ENCODE assay signal across 14 cellular contexts in the genomic region with DNA sequence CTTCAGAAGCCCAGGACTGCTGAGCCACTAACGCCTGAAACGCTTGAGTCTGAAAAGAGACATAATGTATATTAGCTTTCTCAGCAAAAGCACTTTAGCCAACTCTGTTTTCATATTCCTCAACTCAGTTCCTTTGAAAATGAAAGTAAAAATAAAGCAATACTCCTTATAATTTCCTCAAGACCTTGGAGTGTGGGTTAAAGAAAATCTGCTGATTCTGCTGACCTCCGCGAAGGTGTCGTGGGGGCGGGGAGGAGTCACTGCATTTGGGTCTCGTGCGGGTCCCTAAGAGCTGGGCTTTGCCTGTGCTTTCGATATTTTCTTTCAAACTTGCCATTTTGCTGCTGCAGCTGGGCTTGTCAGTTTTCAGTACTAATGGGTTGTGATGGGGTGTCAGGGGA.
A peak's percentile ranks its signal among the peaks of the same experiment; 100 is the strongest.
DNase-seq lines count a peak whose midpoint lies in the region; TF ChIP-seq lines count a peak whose summit lies in the region.
"Had no signal": no experiment of that assay in that cellular context is flagged by ENCODE, and none has a peak within 500 bp of the region (broad histone marks: within the 10 kb centered on the region; RNA-seq: fewer than 3 reads in every experiment).

No MANE protein-coding gene starts in this region.

- H3K79me2 ChIP-seq in GM23248 (ENCODE audit: insufficient read depth), result no peaks in the 10 kb centered on the region

- H3K4me1 ChIP-seq in CD4-positive, alpha-beta memory T cell (ENCODE audit: insufficient read depth, low read length), result peaks cover 22% of the 10 kb centered on the region
- H3K4me1 ChIP-seq in sigmoid colon (peaks cover 0 to 3% (median 0%) of the 10 kb centered on the region in 4 donors), GM23248 (ENCODE audit: insufficient read depth) (no peaks in the 10 kb centered on the region)
- H3K4me1 ChIP-seq: SJSA1 had no signal

- H3K4me2 ChIP-seq in GM23248 (ENCODE audit: unreplicated experiment), result no peak overlapping the region

- CTCF ChIA-PET in CD4-positive, alpha-beta memory T cell (lab: Charles Lee; ENCODE audit: partially characterized antibody), result no interaction called here

- no peaks in the 10 kb centered on the region for H3K9me2 ChIP-seq in GM23248 (ENCODE audit: insufficient read depth)

- intact Hi-C loops in CD4-positive, alpha-beta memory T cell (cut with micrococcal nuclease), result no loop called here
- intact Hi-C loops in sigmoid colon (cut with DNase I), result no loop called here

- no peak for TF ChIP-seq EP300 in sigmoid colon (IDR thresholded peaks at IDR 0.05)

- no peaks in the 10 kb centered on the region for H3F3A ChIP-seq in GM23248 (ENCODE audit: insufficient read depth)

- H3K4me3 ChIP-seq in CD4-positive, alpha-beta memory T cell (ENCODE audit: low read length in 2 of 2), result no peak overlapping the region
- peak overlapping the region; percentile 16 for H3K4me3 ChIP-seq in fibroblast of mammary gland (ENCODE audit: control insufficient read depth, low read depth, low read length)
- peak overlapping the region in 3 of 4 donors; percentile 10 to 15 (median 14) for H3K4me3 ChIP-seq in sigmoid colon
- H3K4me3 ChIP-seq in GM23248, result no peak overlapping the region
- H3K4me3 ChIP-seq: cardiac muscle cell, SJSA1 had no signal

- WGBS in sigmoid colon, 2 donors, result 55 to 59% methylated on average over 9 of the region's 9 CpGs
- 51 to 55% methylated on average over 9 of the region's 9 CpGs for WGBS in GM23248 (ENCODE audit: low coverage in 1 of 2, low lambda C conversion rate in 2 of 2, missing lambda C conversion rate in 2 of 2), 2 experiments

- peak overlapping the region in 6 of 7 donors; percentile 23 to 86 (median 48) for H3K27ac Mint-ChIP-seq in CD4-positive, alpha-beta memory T cell
- H3K27ac Mint-ChIP-seq: activated CD8-positive, alpha-beta memory T cell treated with anti-CD3 and anti-CD28 coated beads, Interleukin-2, amount 10 ng/mL, durations not matched to agents 7 days and 5 days had no signal

- in situ Hi-C loops in GM23248 (cut with MboI), result no loop called here

- no peak overlapping the region for H3K27ac ChIP-seq in CD4-positive, alpha-beta memory T cell (ENCODE audit: low read depth, low read length)
- H3K27ac ChIP-seq in sigmoid colon (no peak overlapping the region), GM23248 (no peak overlapping the region)
- H3K27ac ChIP-seq: cardiac muscle cell, SJSA1 had no signal

- no peak for DNase-seq in CD4-positive, alpha-beta memory T cell
- DNase-seq in NCI-H2227 treated with DMSO at 0.1 percent for 48 hours (lab: John Stamatoyannopoulos, UW) (peak; percentile 29), fibroblast of mammary gland (ENCODE audit: low read depth) (no peak), sigmoid colon (no peak), AML-193 (lab: John Stamatoyannopoulos, UW) (no peak), GM23248 (no peak), SIG-M5 treated with dmso at 0.1 percent for 504 hours (lab: John Stamatoyannopoulos, UW; ENCODE audit: unreplicated experiment) (no peak)
- no peak for DNase-seq in activated CD4-positive, CD25-positive, alpha-beta regulatory T cell treated with anti-CD3 and anti-CD28 coated beads, Interleukin-2, amount 50 U/mL, for 72 hours
- DNase-seq: activated CD8-positive, alpha-beta memory T cell treated with anti-CD3 and anti-CD28 coated beads, Interleukin-2, amount 10 ng/mL, durations not matched to agents 7 days and 5 days; head of caudate nucleus; NCI-H1694 treated with DMSO at 0.1 percent for 48 hours; nucleus accumbens had no signal

- no peaks in the 10 kb centered on the region for H3K9me3 ChIP-seq in CD4-positive, alpha-beta memory T cell (ENCODE audit: control insufficient read depth in 1 of 2, low read length in 2 of 2)
- no peaks in the 10 kb centered on the region for H3K9me3 ChIP-seq in sigmoid colon
- no peaks in the 10 kb centered on the region for H3K9me3 ChIP-seq in GM23248 (ENCODE audit: low read depth)
- H3K9me3 ChIP-seq: SJSA1 had no signal

- no peaks in the 10 kb centered on the region for H3K27me3 ChIP-seq in CD4-positive, alpha-beta memory T cell (ENCODE audit: insufficient read depth, low read length)
- H3K27me3 ChIP-seq in sigmoid colon, result no peaks in the 10 kb centered on the region
- H3K27me3 ChIP-seq in GM23248 (replicated peaks; ENCODE audit: insufficient read depth), result no peaks in the 10 kb centered on the region
- H3K27me3 ChIP-seq: cardiac muscle cell, SJSA1 had no signal

- peaks cover 20 to 30% (median 25%) of the 10 kb centered on the region in 4 donors for H3K4me1 Mint-ChIP-seq in CD4-positive, alpha-beta memory T cell

- no peak overlapping the region for H3K9ac ChIP-seq in GM23248

- no peak for TF ChIP-seq CTCF in fibroblast of mammary gland (conservative IDR thresholded peaks at IDR 0.05; ENCODE audit: control insufficient read depth, insufficient read depth, low read depth, low read length)
- no peak for TF ChIP-seq CTCF in sigmoid colon (IDR thresholded peaks at IDR 0.05)

- POLR2A ChIA-PET in CD4-positive, alpha-beta memory T cell (lab: Charles Lee; ENCODE audit: partially characterized antibody), result no interaction called here

- H3K4me3 Mint-ChIP-seq in CD4-positive, alpha-beta memory T cell, result peak overlapping the region; percentile 45 to 77 (median 72)
- H3K4me3 Mint-ChIP-seq: activated CD8-positive, alpha-beta memory T cell treated with anti-CD3 and anti-CD28 coated beads, Interleukin-2, amount 10 ng/mL, durations not matched to agents 7 days and 5 days had no signal

- no peak for TF ChIP-seq POLR2A in sigmoid colon (IDR thresholded peaks at IDR 0.05)

- H2AFZ ChIP-seq in GM23248, result no peak overlapping the region

- no peaks in the 10 kb centered on the region for H3K36me3 Mint-ChIP-seq in CD4-positive, alpha-beta memory T cell
- H3K36me3 Mint-ChIP-seq: activated CD8-positive, alpha-beta memory T cell treated with anti-CD3 and anti-CD28 coated beads, Interleukin-2, amount 10 ng/mL, durations not matched to agents 7 days and 5 days had no signal

- H3K36me3 ChIP-seq in CD4-positive, alpha-beta memory T cell (ENCODE audit: insufficient read depth, low read length), result no peaks in the 10 kb centered on the region
- H3K36me3 ChIP-seq in sigmoid colon (no peaks in the 10 kb centered on the region), GM23248 (ENCODE audit: low read depth) (no peaks in the 10 kb centered on the region)
- H3K36me3 ChIP-seq: cardiac muscle cell, SJSA1 had no signal

- no peaks in the 10 kb centered on the region for H4K20me1 ChIP-seq in GM23248 (ENCODE audit: insufficient read depth)

- H3K9me3 Mint-ChIP-seq in CD4-positive, alpha-beta memory T cell, result peaks cover 0 to 2% (median 0%) of the 10 kb centered on the region in 8 donors

- H3K27me3 Mint-ChIP-seq in CD4-positive, alpha-beta memory T cell, result no peaks in the 10 kb centered on the region
- H3K27me3 Mint-ChIP-seq: activated CD8-positive, alpha-beta memory T cell treated with anti-CD3 and anti-CD28 coated beads, Interleukin-2, amount 10 ng/mL, durations not matched to agents 7 days and 5 days had no signal

Comparison
In these comparisons a context has a peak if more than half of its experiments do, and no peak if none do; other contexts are left out.
1. H3K4me3 ChIP-seq: peak in fibroblast of mammary gland (single experiment) and sigmoid colon (3 of 4); none in CD4-positive, alpha-beta memory T cell (0 of 2) and GM23248 (single experiment).